Comparison of ENCODE assay signal across 8 cellular contexts in genomic region chr10:88881922-88882645, GRCh38. TPM values are rescaled to one million over a fixed set of nuclear protein-coding genes. Genes with fewer than 3 reads are reported as not detected.
A peak's percentile ranks its signal among the peaks of the same experiment; 100 is the strongest.
DNase-seq lines count a peak whose midpoint lies in the region; ATAC-seq and TF ChIP-seq lines count a peak whose summit lies in the region.

No MANE protein-coding gene starts in this region.

- H3K27ac Mint-ChIP-seq in central memory CD8-positive, alpha-beta T cell (ENCODE audit: low read depth) = peak overlapping the region; percentile 94
- no peak overlapping the region for H3K27ac Mint-ChIP-seq in neural progenitor cell
- no peak overlapping the region for H3K27ac Mint-ChIP-seq in endodermal cell

- H3K9ac ChIP-seq in DND-41 (ENCODE audit: low read depth, low read length) (peak overlapping the region; percentile 90), MM.1S (ENCODE audit: low read length) (no peak overlapping the region), neural progenitor cell (no peak overlapping the region), endodermal cell (ENCODE audit: extremely low read depth, low read length, poor library complexity, severe bottlenecking) (no peak overlapping the region)

- no peaks in the 10 kb centered on the region for H3K9me3 Mint-ChIP-seq in central memory CD8-positive, alpha-beta T cell
- no peaks in the 10 kb centered on the region for H3K9me3 Mint-ChIP-seq in neural progenitor cell
- no peaks in the 10 kb centered on the region for H3K9me3 Mint-ChIP-seq in endodermal cell

- H3K9me3 ChIP-seq in DND-41 (ENCODE audit: insufficient read depth, low read length, severe bottlenecking) (no peaks in the 10 kb centered on the region), MM.1S (replicated peaks; ENCODE audit: insufficient read depth, low read length) (no peaks in the 10 kb centered on the region), neural progenitor cell (ENCODE audit: low read depth) (no peaks in the 10 kb centered on the region), endodermal cell (ENCODE audit: control insufficient read depth, low read length) (no peaks in the 10 kb centered on the region)

- no peak for ATAC-seq in DND-41 (ENCODE audit: insufficient read depth, low read depth)
- no peak for ATAC-seq in central memory CD8-positive, alpha-beta T cell (replicated peaks; ENCODE audit: extremely low read depth, poor library complexity, severe bottlenecking)

- H3K4me3 Mint-ChIP-seq in central memory CD8-positive, alpha-beta T cell = peak overlapping the region; percentile 98
- H3K4me3 Mint-ChIP-seq in neural progenitor cell = peak overlapping the region; percentile 18
- no peak overlapping the region for H3K4me3 Mint-ChIP-seq in endodermal cell

- peak overlapping the region; percentile 96 for H3K27ac ChIP-seq in DND-41 (ENCODE audit: low read length)
- H3K27ac ChIP-seq in MM.1S (ENCODE audit: low read length) = no peak overlapping the region
- H3K27ac ChIP-seq in neural progenitor cell = no peak overlapping the region
- no peak overlapping the region for H3K27ac ChIP-seq in endodermal cell (ENCODE audit: low read depth, low read length)

- H3K4me3 ChIP-seq in DND-41 (ENCODE audit: low read depth in 1 of 2, low read length in 2 of 2) = peak overlapping the region; percentile 76 to 85
- no peak overlapping the region for H3K4me3 ChIP-seq in MM.1S (ENCODE audit: low read length)
- no peak overlapping the region for H3K4me3 ChIP-seq in neural progenitor cell
- no peak overlapping the region for H3K4me3 ChIP-seq in endodermal cell (ENCODE audit: low read length)

- WGBS in endodermal cell (ENCODE audit: insufficient coverage in 1 of 2, insufficient read length in 1 of 2), 2 experiments = 85 to 90% methylated on average over 2 to 5 of the region's 5 CpGs

- peaks cover 71% of the 10 kb centered on the region for H3K4me1 Mint-ChIP-seq in central memory CD8-positive, alpha-beta T cell
- H3K4me1 Mint-ChIP-seq in neural progenitor cell (peaks cover 5% of the 10 kb centered on the region), endodermal cell (peaks cover 1% of the 10 kb centered on the region)

- H4K20me1 ChIP-seq in DND-41 (ENCODE audit: insufficient read depth, low read length) (peaks cover 21% of the 10 kb centered on the region; the same call in 1 of the 2 replicates), MM.1S (ENCODE audit: insufficient read depth, low read length) (no peaks in the 10 kb centered on the region), neural progenitor cell (ENCODE audit: low read depth) (no peaks in the 10 kb centered on the region)

- H3K36me3 Mint-ChIP-seq in central memory CD8-positive, alpha-beta T cell (ENCODE audit: insufficient read depth) = peaks cover 19% of the 10 kb centered on the region
- H3K36me3 Mint-ChIP-seq in neural progenitor cell (no peaks in the 10 kb centered on the region), endodermal cell (ENCODE audit: low read depth) (no peaks in the 10 kb centered on the region)

- H3K4me2 ChIP-seq in DND-41 (ENCODE audit: insufficient read depth, low read length) (peak overlapping the region; percentile 70), MM.1S (ENCODE audit: low read depth, low read length) (peak overlapping the region; percentile 92), neural progenitor cell (no peak overlapping the region)

- H3K27me3 Mint-ChIP-seq in central memory CD8-positive, alpha-beta T cell = no peaks in the 10 kb centered on the region
- no peaks in the 10 kb centered on the region for H3K27me3 Mint-ChIP-seq in neural progenitor cell (ENCODE audit: insufficient read depth, low read depth)
- H3K27me3 Mint-ChIP-seq in endodermal cell (ENCODE audit: insufficient read depth) = peaks cover 40% of the 10 kb centered on the region

- H3K79me2 ChIP-seq in DND-41 (ENCODE audit: insufficient read depth, low read length) (peaks cover 70% of the 10 kb centered on the region), MM.1S (ENCODE audit: low read length) (peaks cover 9% of the 10 kb centered on the region; the same call in 1 of the 2 replicates), neural progenitor cell (ENCODE audit: low read depth) (no peaks in the 10 kb centered on the region)

- DNase-seq in DND-41 (no peak), MM.1S (no peak), neural progenitor cell (ENCODE audit: low spot score) (no peak), endodermal cell (no peak), ecto neural progenitor cell (ENCODE audit: low spot score) (no peak), iPS-NIHi7 (ENCODE audit: extremely low spot score) (no peak), HUDEP-2 (lab: John Stamatoyannopoulos, UW; ENCODE audit: unreplicated experiment in 76 of 76) (no peak)
- no peak for DNase-seq in central memory CD8-positive, alpha-beta T cell (ENCODE audit: low spot score in 2 of 2)

- H3K4me1 ChIP-seq in DND-41 (ENCODE audit: insufficient read depth, low read length) = peaks cover 74% of the 10 kb centered on the region
- H3K4me1 ChIP-seq in MM.1S (ENCODE audit: low read length) = peaks cover 20% of the 10 kb centered on the region; the same call in 1 of the 2 replicates
- H3K4me1 ChIP-seq in neural progenitor cell = no peaks in the 10 kb centered on the region
- H3K4me1 ChIP-seq in endodermal cell (ENCODE audit: control insufficient read depth, insufficient read depth, low read length) = no peaks in the 10 kb centered on the region

- peaks cover 31% of the 10 kb centered on the region for H3K36me3 ChIP-seq in DND-41 (ENCODE audit: insufficient read depth, low read length)
- H3K36me3 ChIP-seq in MM.1S (replicated peaks; ENCODE audit: insufficient read depth, low read length) = no peaks in the 10 kb centered on the region
- no peaks in the 10 kb centered on the region for H3K36me3 ChIP-seq in neural progenitor cell
- no peaks in the 10 kb centered on the region for H3K36me3 ChIP-seq in endodermal cell (ENCODE audit: control insufficient read depth, insufficient read depth, low read length)

- H3K27me3 ChIP-seq in DND-41 (ENCODE audit: insufficient read depth, low read length, poor library complexity) = no peaks in the 10 kb centered on the region
- H3K27me3 ChIP-seq in MM.1S (replicated peaks; ENCODE audit: insufficient read depth, low read length) = no peaks in the 10 kb centered on the region
- H3K27me3 ChIP-seq in neural progenitor cell = peaks cover 48% of the 10 kb centered on the region
- H3K27me3 ChIP-seq in endodermal cell (ENCODE audit: control insufficient read depth, insufficient read depth, low read length, poor library complexity, severe bottlenecking) = peaks cover 45% of the 10 kb centered on the region

- H3K9me2 ChIP-seq in MM.1S (replicated peaks; ENCODE audit: insufficient read depth, low read length) = no peaks in the 10 kb centered on the region

- H2AFZ ChIP-seq in DND-41 (ENCODE audit: low read depth, low read length) = no peak overlapping the region
- H2AFZ ChIP-seq in MM.1S (ENCODE audit: low read length) = peak overlapping the region; percentile 88; the same call in 1 of the 2 replicates
- no peak overlapping the region for H2AFZ ChIP-seq in neural progenitor cell (replicated peaks)

- H3F3A ChIP-seq in MM.1S (ENCODE audit: insufficient read depth, low read length) (peaks cover 22% of the 10 kb centered on the region), neural progenitor cell (ENCODE audit: low read depth) (peaks cover 12% of the 10 kb centered on the region)

- TF ChIP-seq CTCF in DND-41 (IDR thresholded peaks at IDR 0.05; ENCODE audit: borderline replicate concordance, extremely low read depth, low read length, poor library complexity, severe bottlenecking) (no peak), MM.1S (IDR thresholded peaks at IDR 0.05; ENCODE audit: low read length) (no peak), neural progenitor cell (IDR thresholded peaks at IDR 0.05) (no peak), endodermal cell (conservative IDR thresholded peaks at IDR 0.05) (no peak)

RNA-seq across cellular contexts. Expression of gene STAMBPL1, which starts 2.0 kb away (rescaled TPM):
- 1.6 and 1.9 TPM in 2 replicates for total RNA-seq in neural progenitor cell (ENCODE audit: low replicate concordance)
- 1 to 10 TPM; 1.2 to 4.1 TPM for total RNA-seq in endodermal cell
- 2.1 TPM for polyA plus RNA-seq in endodermal cell (2013, experiment 1 of 2)
- 2.0 TPM for polyA plus RNA-seq in endodermal cell (2013, experiment 2 of 2)

RNA-seq across cellular contexts. Expression of gene ANKRD22, which starts 30.4 kb away (rescaled TPM):
- total RNA-seq in neural progenitor cell (ENCODE audit: low replicate concordance) = not detected in 2 replicates
- total RNA-seq in endodermal cell = not detected
- not detected for polyA plus RNA-seq in endodermal cell (2013, experiment 1 of 2)
- not detected for polyA plus RNA-seq in endodermal cell (2013, experiment 2 of 2)

Comparison
In these comparisons a context has a peak if more than half of its experiments do, and no peak if none do; other contexts are left out.
1. H3K4me3 ChIP-seq: peak in DND-41 (2 of 2); none in MM.1S (single experiment), neural progenitor cell (single experiment) and endodermal cell (single experiment).